10 cellular contexts compared by ENCODE assay signal in the genomic region with DNA sequence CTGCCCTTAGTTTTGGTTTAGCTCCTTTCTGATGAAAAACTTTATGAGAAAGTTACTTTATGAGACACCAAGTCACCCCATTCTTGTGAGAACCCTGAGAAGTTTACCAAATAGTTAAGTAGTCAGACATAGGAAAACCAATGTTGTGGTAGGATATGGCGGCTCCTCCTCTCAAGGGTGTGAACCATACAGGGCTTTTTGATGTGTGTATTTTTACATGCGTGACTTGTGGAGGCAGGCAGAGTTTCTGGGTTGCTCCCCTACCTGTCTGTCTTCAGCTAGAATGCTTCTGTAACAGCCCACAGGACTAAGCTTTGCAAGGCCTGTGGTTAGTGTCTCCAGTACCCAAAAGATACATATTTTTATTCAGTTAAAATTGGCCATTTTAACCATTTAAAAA. TPM values are rescaled to one million over a fixed set of nuclear protein-coding genes. Genes with fewer than 3 reads are reported as not detected.
DNase-seq lines count a peak whose midpoint lies in the region; ATAC-seq, FAIRE-seq and TF ChIP-seq lines count a peak whose summit lies in the region.
"Had no signal": no experiment of that assay in that cellular context is flagged by ENCODE, and none has a peak within 500 bp of the region (broad histone marks: within the 10 kb centered on the region; RNA-seq: fewer than 3 reads in every experiment).

No MANE protein-coding gene starts in this region.

- no peak for TF ChIP-seq RAD21 in HepG2 (CRISPR knock-in tag; IDR thresholded peaks at IDR 0.05)

- intact Hi-C loops in right lobe of liver (cut with DNase I): no loop called here
- intact Hi-C loops in HepG2 (cut with micrococcal nuclease; ENCODE audit: unreplicated experiment): no loop called here
- intact Hi-C loops in transverse colon (cut with DNase I; ENCODE audit: low total_unique reads): no loop called here

- peaks cover 11% of the 10 kb centered on the region for H3K9me3 Mint-ChIP-seq in T-helper 2 cell treated with Interferon-gamma antibody and Interleukin-4, amounts not matched to agents 5 μg/mL and 100 μg/mL, for 36 hours
- peaks cover 4% of the 10 kb centered on the region for H3K9me3 Mint-ChIP-seq in endodermal cell

- H3K9ac ChIP-seq in HepG2 (ENCODE audit: insufficient read depth, low read depth, low read length) (no peak overlapping the region), endodermal cell (ENCODE audit: extremely low read depth, low read length, poor library complexity, severe bottlenecking) (no peak overlapping the region)

- POLR2A ChIA-PET in HepG2 (lab: Yijun Ruan, JAX): interaction anchor here (1.1 kb wide), 1 partner anchor 17 kb away, joined by 4 read pairs; no protein-coding TSS in a partner anchor

- H3K4me1 Mint-ChIP-seq in T-helper 2 cell treated with Interferon-gamma antibody and Interleukin-4, amounts not matched to agents 5 μg/mL and 100 μg/mL, for 36 hours (ENCODE audit: low read depth): peaks cover 87% of the 10 kb centered on the region
- peaks cover 14% of the 10 kb centered on the region for H3K4me1 Mint-ChIP-seq in endodermal cell

- H3K4me1 ChIP-seq in right lobe of liver: peaks cover 0 to 32% (median 4%) of the 10 kb centered on the region in 4 donors
- no peaks in the 10 kb centered on the region for H3K4me1 ChIP-seq in HepG2 (ENCODE audit: insufficient read depth, low read length)
- H3K4me1 ChIP-seq in effector memory CD4-positive, alpha-beta T cell (ENCODE audit: control insufficient read depth, insufficient read depth, low read length, poor library complexity, severe bottlenecking): peaks cover 76% of the 10 kb centered on the region
- peaks cover 9 to 49% (median 16%) of the 10 kb centered on the region in 4 donors for H3K4me1 ChIP-seq in transverse colon
- no peaks in the 10 kb centered on the region for H3K4me1 ChIP-seq in endodermal cell (ENCODE audit: control insufficient read depth, insufficient read depth, low read length)
- H3K4me1 ChIP-seq: colonic mucosa had no signal

- peak overlapping the region; percentile 79 for H3K4me3 Mint-ChIP-seq in T-helper 2 cell treated with Interferon-gamma antibody and Interleukin-4, amounts not matched to agents 5 μg/mL and 100 μg/mL, for 36 hours
- H3K4me3 Mint-ChIP-seq in endodermal cell: no peak overlapping the region

- H3K27me3 Mint-ChIP-seq in T-helper 2 cell treated with Interferon-gamma antibody and Interleukin-4, amounts not matched to agents 5 μg/mL and 100 μg/mL, for 36 hours (ENCODE audit: low read depth): no peaks in the 10 kb centered on the region
- no peaks in the 10 kb centered on the region for H3K27me3 Mint-ChIP-seq in endodermal cell (ENCODE audit: insufficient read depth)

- WGBS in right lobe of liver (ENCODE audit: insufficient coverage, low coverage, low lambda C conversion rate, missing lambda C conversion rate): no CpG with 5 or more reads among the region's 2 CpGs
- 95% methylated on average over 2 of the region's 2 CpGs for WGBS in HepG2 (ENCODE audit: low lambda C conversion rate)
- WGBS in transverse colon (ENCODE audit: low coverage in 1 of 2), 2 donors: 84 to 92% methylated on average over 2 of the region's 2 CpGs
- 94 to 96% methylated on average over 2 of the region's 2 CpGs for WGBS in endodermal cell (ENCODE audit: insufficient coverage in 1 of 2, insufficient read length in 1 of 2), 2 experiments

- H3K27me3 ChIP-seq in right lobe of liver: no peaks in the 10 kb centered on the region
- no peaks in the 10 kb centered on the region for H3K27me3 ChIP-seq in HepG2 (ENCODE audit: control insufficient read depth in 1 of 2, insufficient read depth in 2 of 2, low read length in 2 of 2)
- H3K27me3 ChIP-seq in effector memory CD4-positive, alpha-beta T cell (replicated peaks; ENCODE audit: control insufficient read depth, insufficient read depth, low read length, poor library complexity, severe bottlenecking): no peaks in the 10 kb centered on the region
- no peaks in the 10 kb centered on the region for H3K27me3 ChIP-seq in transverse colon
- no peaks in the 10 kb centered on the region for H3K27me3 ChIP-seq in endodermal cell (ENCODE audit: control insufficient read depth, insufficient read depth, low read length, poor library complexity, severe bottlenecking)
- H3K27me3 ChIP-seq: colonic mucosa, left lung had no signal

- TF ChIP-seq CTCF in right lobe of liver (IDR thresholded peaks at IDR 0.05): no peak
- TF ChIP-seq CTCF in HepG2 (CRISPR knock-in tag; IDR thresholded peaks at IDR 0.05): no peak
- TF ChIP-seq CTCF in transverse colon (IDR thresholded peaks at IDR 0.05): no peak
- no peak for TF ChIP-seq CTCF in endodermal cell (conservative IDR thresholded peaks at IDR 0.05)

- H3K4me3 ChIP-seq in right lobe of liver: no peak overlapping the region
- H3K4me3 ChIP-seq in HepG2 (replicated peaks in 1 of 3; ENCODE audit: insufficient read depth in 1 of 3, low read depth in 2 of 3, low read length in 3 of 3): no peak overlapping the region
- H3K4me3 ChIP-seq in effector memory CD4-positive, alpha-beta T cell (ENCODE audit: insufficient read depth, low read depth, low read length, poor library complexity, severe bottlenecking): peak overlapping the region; percentile 27
- no peak overlapping the region for H3K4me3 ChIP-seq in transverse colon
- H3K4me3 ChIP-seq in endodermal cell (ENCODE audit: low read length): no peak overlapping the region
- H3K4me3 ChIP-seq: colonic mucosa, left lung had no signal

- peaks cover 36% of the 10 kb centered on the region for H3K36me3 Mint-ChIP-seq in T-helper 2 cell treated with Interferon-gamma antibody and Interleukin-4, amounts not matched to agents 5 μg/mL and 100 μg/mL, for 36 hours (ENCODE audit: low read depth)
- peaks cover 27% of the 10 kb centered on the region for H3K36me3 Mint-ChIP-seq in endodermal cell (ENCODE audit: low read depth)

- peak overlapping the region; percentile 88 for H3K27ac Mint-ChIP-seq in T-helper 2 cell treated with Interferon-gamma antibody and Interleukin-4, amounts not matched to agents 5 μg/mL and 100 μg/mL, for 36 hours
- no peak overlapping the region for H3K27ac Mint-ChIP-seq in endodermal cell

- H3K79me2 ChIP-seq in HepG2 (ENCODE audit: insufficient read depth, low read length): peaks cover 87% of the 10 kb centered on the region

- DNase-seq in right lobe of liver (no peak), HepG2 (ENCODE audit: low spot score) (no peak), transverse colon (peak; percentile 25), endodermal cell (no peak), dermis blood vessel endothelial cell (no peak)
- DNase-seq in T-helper 2 cell treated with Interferon-gamma antibody and Interleukin-4, amounts not matched to agents 5 μg/mL and 100 μg/mL, for 36 hours (ENCODE audit: low spot score): peak; percentile 66
- DNase-seq in effector memory CD4-positive, alpha-beta T cell: peak; percentile 42 to 62 (median 57)
- DNase-seq: colonic mucosa had no signal

- no TSS peak for BruUV-seq in HepG2 (replicated peaks; lab: Mats Ljungman, UMichigan)

- no peak overlapping the region for H3K4me2 ChIP-seq in HepG2 (ENCODE audit: low read depth, low read length)

- peaks cover 3% of the 10 kb centered on the region for H4K20me1 ChIP-seq in HepG2 (ENCODE audit: insufficient read depth, low read length)

- no peak for TF ChIP-seq EP300 in HepG2 (IDR thresholded peaks at IDR 0.05; ENCODE audit: low read depth in 2 of 2, low read length in 2 of 2)
- no peak for TF ChIP-seq EP300 in HepG2 (CRISPR knock-in tag; IDR thresholded peaks at IDR 0.05; ENCODE audit: borderline replicate concordance)
- no peak for TF ChIP-seq EP300 in transverse colon (IDR thresholded peaks at IDR 0.05; ENCODE audit: low read depth)

- no peaks in the 10 kb centered on the region for H3K36me3 ChIP-seq in right lobe of liver
- H3K36me3 ChIP-seq in HepG2 (replicated peaks in 1 of 2; ENCODE audit: control insufficient read depth in 1 of 2, insufficient read depth in 2 of 2, low read length in 2 of 2): peaks cover 0 to 11% of the 10 kb centered on the region in 2 experiments; a peak in 3 of 5 replicates
- H3K36me3 ChIP-seq in effector memory CD4-positive, alpha-beta T cell (ENCODE audit: control insufficient read depth, insufficient read depth, low read length): no peaks in the 10 kb centered on the region
- H3K36me3 ChIP-seq in transverse colon: no peaks in the 10 kb centered on the region
- H3K36me3 ChIP-seq in endodermal cell (ENCODE audit: control insufficient read depth, insufficient read depth, low read length): peaks cover 21% of the 10 kb centered on the region
- H3K36me3 ChIP-seq: colonic mucosa had no signal

- TF ChIP-seq POLR2A in right lobe of liver (IDR thresholded peaks at IDR 0.05) (no peak), HepG2 (IDR thresholded peaks at IDR 0.05; ENCODE audit: insufficient read depth in 1 of 2, low read depth in 2 of 2, low read length in 2 of 2) (no peak), transverse colon (IDR thresholded peaks at IDR 0.05) (no peak)

- H3K27ac ChIP-seq in right lobe of liver (peak overlapping the region in 1 of 3 donors; percentile 48), HepG2 (ENCODE audit: extremely low read length, insufficient read depth, low read length) (no peak overlapping the region), transverse colon (peak overlapping the region in 2 of 4 donors; percentile 7 to 13), endodermal cell (ENCODE audit: low read depth, low read length) (no peak overlapping the region)
- H3K27ac ChIP-seq in effector memory CD4-positive, alpha-beta T cell (ENCODE audit: insufficient read depth, low read length, poor library complexity, severe bottlenecking): peak overlapping the region; percentile 63
- H3K27ac ChIP-seq: colonic mucosa, left lung had no signal

- H2AFZ ChIP-seq in HepG2 (ENCODE audit: low read length): no peak overlapping the region

- H3K9me3 ChIP-seq in right lobe of liver (no peaks in the 10 kb centered on the region), HepG2 (ENCODE audit: low read length) (no peaks in the 10 kb centered on the region), transverse colon (no peaks in the 10 kb centered on the region), endodermal cell (ENCODE audit: control insufficient read depth, low read length) (no peaks in the 10 kb centered on the region)
- H3K9me3 ChIP-seq in effector memory CD4-positive, alpha-beta T cell (ENCODE audit: control insufficient read depth, low read length): no peaks in the 10 kb centered on the region
- H3K9me3 ChIP-seq: colonic mucosa, left lung had no signal

- in situ Hi-C loops in HepG2 (cut with HindIII; ENCODE audit: extremely low pct_ligation_motif_present, low pct_unique_long_range_greater_than_20kb) (no loop called here), transverse colon (cut with MboI; ENCODE audit: low pct_ligation_motif_present in 1 of 4, low pct_unique_long_range_greater_than_20kb in 1 of 4, low sequenced_read_pairs in 3 of 4) (no loop called here)

- CTCF ChIA-PET in HepG2 (lab: Yijun Ruan, JAX; ENCODE audit: low intra/inter-chr PET ratio, low total read pairs): no interaction called here

- FAIRE-seq in HepG2 (lab: Jason Lieb, UNC): no peak

- peak in 3 of 4 donors; percentile 26 to 32 (median 29) for ATAC-seq in right lobe of liver
- ATAC-seq in HepG2: no peak
- no peak for ATAC-seq in HG03045 (IDR thresholded peaks at IDR 0.05; ENCODE audit: unreplicated experiment)

RNA-seq across cellular contexts. Expression of gene UBAC2, which starts 18.3 kb away (rescaled TPM):
- total RNA-seq in right lobe of liver: 10 to 100 TPM; 30.2 to 45.0 (median 37.0) TPM
- total RNA-seq in HepG2 (2016; rRNA removed; fragmentation: Illumina TruSeq; extraction: Trizol): 44.0 and 61.3 TPM in 2 replicates
- total RNA-seq in HepG2 (2016; cell fraction: cytosol; rRNA removed; fragmentation: Illumina TruSeq; extraction: Trizol; ENCODE audit: low read depth): 34.9 and 39.6 TPM in 2 replicates
- total RNA-seq in HepG2 (2016; cell fraction: insoluble cytoplasmic fraction; rRNA removed; fragmentation: Illumina TruSeq; extraction: Trizol): 38.5 and 64.4 TPM in 2 replicates
- 63.6 and 68.1 TPM in 2 replicates for total RNA-seq in HepG2 (2016; cell fraction: membrane; rRNA removed; fragmentation: Illumina TruSeq; extraction: Trizol)
- total RNA-seq in HepG2 (2016; cell fraction: nucleus; rRNA removed; fragmentation: Illumina TruSeq; extraction: Trizol): 53.7 and 64.6 TPM in 2 replicates
- 80.8 and 84.2 TPM in 2 replicates for polyA plus RNA-seq in HepG2 (2011; rRNA removed)
- polyA plus RNA-seq in HepG2 (2011; cell fraction: cytosol; rRNA removed): 69.1 and 91.4 TPM in 2 replicates
- polyA plus RNA-seq in HepG2 (2011; cell fraction: nucleus; rRNA removed): 25.5 and 30.1 TPM in 2 replicates
- polyA plus RNA-seq in HepG2 (2012): 63.7 and 72.4 TPM in 2 replicates
- 37.1 and 38.0 TPM in 2 replicates for polyA plus RNA-seq in HepG2 (2016; cell fraction: cytosol; fragmentation: Illumina TruSeq; extraction: Trizol; ENCODE audit: low read depth)
- 45.9 TPM in 2 replicates for polyA plus RNA-seq in HepG2 (2016; cell fraction: insoluble cytoplasmic fraction; fragmentation: Illumina TruSeq; extraction: Trizol; ENCODE audit: low read depth)
- polyA plus RNA-seq in HepG2 (2016; cell fraction: membrane; fragmentation: Illumina TruSeq; extraction: Trizol; ENCODE audit: low read depth): 59.7 and 64.1 TPM in 2 replicates
- 80.9 and 85.2 TPM in 2 replicates for polyA plus RNA-seq in HepG2 (2016; cell fraction: nucleus; fragmentation: Illumina TruSeq; extraction: Trizol; ENCODE audit: insufficient read depth, low read depth)
- 58.0 and 61.9 TPM in 2 replicates for polyA minus RNA-seq in HepG2 (2011; rRNA and poly(A)+ RNA removed; ENCODE audit: low replicate concordance)
- 29.7 and 34.9 TPM in 2 replicates for polyA minus RNA-seq in HepG2 (2011; cell fraction: cytosol; rRNA and poly(A)+ RNA removed)
- polyA minus RNA-seq in HepG2 (2011; cell fraction: nucleus; rRNA and poly(A)+ RNA removed): 31.5 and 38.0 TPM in 2 replicates
- 10 to 100 TPM; 34.4 to 77.3 (median 66.5) TPM for total RNA-seq in transverse colon
- total RNA-seq in endodermal cell: 10 to 100 TPM; 72.7 to 80.4 TPM
- polyA plus RNA-seq in endodermal cell (2013, experiment 1 of 2): 78.5 TPM
- polyA plus RNA-seq in endodermal cell (2013, experiment 2 of 2): 70.0 TPM
- 48.8 and 57.3 TPM in 2 replicates for total RNA-seq in dermis blood vessel endothelial cell

RNA-seq across cellular contexts. Expression of gene GPR18, which starts 39.2 kb away (rescaled TPM):
- total RNA-seq in right lobe of liver (under 1 TPM in 2 of 6 experiments, not detected in 4; 0.13 to 0.17 TPM), HepG2 (2016; rRNA removed; fragmentation: Illumina TruSeq; extraction: Trizol) (not detected in 2 replicates), transverse colon (under 1 TPM in 2 of 4 donors, not detected in 2; 0.41 to 0.48 TPM), endodermal cell (not detected), dermis blood vessel endothelial cell (not detected in 2 replicates)
- total RNA-seq in HepG2 (2016; cell fraction: cytosol; rRNA removed; fragmentation: Illumina TruSeq; extraction: Trizol; ENCODE audit: low read depth): not detected in 2 replicates
- total RNA-seq in HepG2 (2016; cell fraction: insoluble cytoplasmic fraction; rRNA removed; fragmentation: Illumina TruSeq; extraction: Trizol): not detected in 2 replicates
- not detected in 2 replicates for total RNA-seq in HepG2 (2016; cell fraction: membrane; rRNA removed; fragmentation: Illumina TruSeq; extraction: Trizol)
- not detected in 2 replicates for total RNA-seq in HepG2 (2016; cell fraction: nucleus; rRNA removed; fragmentation: Illumina TruSeq; extraction: Trizol)
- polyA plus RNA-seq in HepG2 (2011; rRNA removed): not detected in 2 replicates
- polyA plus RNA-seq in HepG2 (2011; cell fraction: cytosol; rRNA removed): not detected in 2 replicates
- polyA plus RNA-seq in HepG2 (2011; cell fraction: nucleus; rRNA removed): not detected in 2 replicates
- 0.09 and 0.13 TPM in 2 replicates for polyA plus RNA-seq in HepG2 (2012)
- polyA plus RNA-seq in HepG2 (2016; cell fraction: cytosol; fragmentation: Illumina TruSeq; extraction: Trizol; ENCODE audit: low read depth): not detected in 2 replicates
- polyA plus RNA-seq in HepG2 (2016; cell fraction: insoluble cytoplasmic fraction; fragmentation: Illumina TruSeq; extraction: Trizol; ENCODE audit: low read depth): not detected in 2 replicates
- polyA plus RNA-seq in HepG2 (2016; cell fraction: membrane; fragmentation: Illumina TruSeq; extraction: Trizol; ENCODE audit: low read depth): not detected in 2 replicates
- polyA plus RNA-seq in HepG2 (2016; cell fraction: nucleus; fragmentation: Illumina TruSeq; extraction: Trizol; ENCODE audit: insufficient read depth, low read depth): not detected in 2 replicates
- not detected in 2 replicates for polyA minus RNA-seq in HepG2 (2011; rRNA and poly(A)+ RNA removed; ENCODE audit: low replicate concordance)
- polyA minus RNA-seq in HepG2 (2011; cell fraction: cytosol; rRNA and poly(A)+ RNA removed): not detected in 2 replicates
- 0.26 TPM in 1 of 2 replicates, not detected in the other for polyA minus RNA-seq in HepG2 (2011; cell fraction: nucleus; rRNA and poly(A)+ RNA removed)
- not detected for polyA plus RNA-seq in endodermal cell (2013, experiment 1 of 2)
- not detected for polyA plus RNA-seq in endodermal cell (2013, experiment 2 of 2)

Comparison
In these comparisons a context has a peak if more than half of its experiments do, and no peak if none do; other contexts are left out.
1. ATAC-seq: peak in right lobe of liver (3 of 4); none in HepG2 (single experiment) and HG03045 (single experiment).
2. DNase-seq: peak in T-helper 2 cell treated with Interferon-gamma antibody and Interleukin-4, amounts not matched to agents 5 μg/mL and 100 μg/mL, for 36 hours (single experiment), effector memory CD4-positive, alpha-beta T cell (3 of 3) and transverse colon (single experiment); none in right lobe of liver (0 of 3), HepG2 (single experiment), endodermal cell (single experiment) and dermis blood vessel endothelial cell (single experiment).